16 cellular contexts compared by ENCODE assay signal in genomic region chr17:78892936-78893379, GRCh38. TPM values are rescaled to one million over a fixed set of nuclear protein-coding genes. Genes with fewer than 3 reads are reported as not detected.
DNase-seq lines count a peak whose midpoint lies in the region; ATAC-seq and TF ChIP-seq lines count a peak whose summit lies in the region.
"Had no signal": no experiment of that assay in that cellular context is flagged by ENCODE, and none has a peak within 500 bp of the region (broad histone marks: within the 10 kb centered on the region; RNA-seq: fewer than 3 reads in every experiment).

No MANE protein-coding gene starts in this region.

- H3K18ac ChIP-seq in trophoblast cell (ENCODE audit: low read length), result no peak overlapping the region

- H2BK120ac ChIP-seq in trophoblast cell (ENCODE audit: insufficient read depth, low read length, poor library complexity), result no peak overlapping the region

- no peak overlapping the region for H3K9ac ChIP-seq in trophoblast cell (ENCODE audit: low read length)

- no peak overlapping the region for H2BK12ac ChIP-seq in trophoblast cell (ENCODE audit: low read length)

- peak overlapping the region in 3 of 5 experiments; percentile 8 to 54 (median 35) for H3K4me3 Mint-ChIP-seq in brain
- H3K4me3 Mint-ChIP-seq: activated CD8-positive, alpha-beta memory T cell treated with anti-CD3 and anti-CD28 coated beads, Interleukin-2, amount 10 ng/mL, durations not matched to agents 7 days and 5 days; natural killer cell had no signal

- H3K27me3 ChIP-seq in trophoblast cell (ENCODE audit: insufficient read depth, low read length), result no peaks in the 10 kb centered on the region
- H3K27me3 ChIP-seq: tibial artery had no signal

- no peak overlapping the region for H4K8ac ChIP-seq in trophoblast cell (ENCODE audit: low read depth, low read length)

- H3K23ac ChIP-seq in trophoblast cell (ENCODE audit: low read length), result no peak overlapping the region

- TF ChIP-seq CTCF in NB4 (IDR thresholded peaks at IDR 0.05; ENCODE audit: low read depth, low read length) (no peak), brain (conservative IDR thresholded peaks at IDR 0.05) (no peak)

- H2BK5ac ChIP-seq in trophoblast cell (ENCODE audit: low read depth, low read length, poor library complexity), result no peak overlapping the region

- no peaks in the 10 kb centered on the region for H3K9me3 Mint-ChIP-seq in brain
- H3K9me3 Mint-ChIP-seq: natural killer cell had no signal

- no peak overlapping the region for H3K4me2 ChIP-seq in trophoblast cell (ENCODE audit: low read length)

- no peak overlapping the region for H4K91ac ChIP-seq in trophoblast cell (ENCODE audit: low read depth, low read length)

- no peak overlapping the region for H3K14ac ChIP-seq in trophoblast cell (ENCODE audit: low read length)

- no peak overlapping the region for H2AK5ac ChIP-seq in trophoblast cell (ENCODE audit: low read length)

- WGBS in trophoblast cell (ENCODE audit: extremely low coverage, insufficient coverage, insufficient read length), result no CpG with 5 or more reads among the region's 6 CpGs

- H3K79me2 ChIP-seq in trophoblast cell (ENCODE audit: control insufficient read depth, insufficient read depth, low read length, poor library complexity), result peaks cover 4% of the 10 kb centered on the region

- peaks cover 2% of the 10 kb centered on the region for H3K9me3 ChIP-seq in trophoblast cell (ENCODE audit: insufficient read depth, low read depth, low read length)
- H3K9me3 ChIP-seq: tibial artery had no signal

- peaks cover 5 to 8% of the 10 kb centered on the region in 2 experiments for H3K36me3 ChIP-seq in trophoblast cell (ENCODE audit: control insufficient read depth in 1 of 2, insufficient read depth in 2 of 2, low read length in 2 of 2)

- no peak for TF ChIP-seq POLR2A in NB4 (IDR thresholded peaks at IDR 0.05; ENCODE audit: extremely low read depth, insufficient read length)

- H3K4ac ChIP-seq in trophoblast cell (ENCODE audit: low read depth, low read length), result no peak overlapping the region

- no peak overlapping the region for H2AFZ ChIP-seq in trophoblast cell (ENCODE audit: insufficient read depth, low read length, poor library complexity)

- no peak overlapping the region for H3K27ac ChIP-seq in trophoblast cell (ENCODE audit: low read depth, low read length)
- H3K27ac ChIP-seq: VCaP had no signal

- H3K4me3 ChIP-seq in NB4 (ENCODE audit: low read depth, low read length) (no peak overlapping the region), trophoblast cell (ENCODE audit: low read depth, low read length) (peak overlapping the region; percentile 37)
- H3K4me3 ChIP-seq: tibial artery had no signal

- peaks cover 90% of the 10 kb centered on the region for H3K4me1 Mint-ChIP-seq in brain

- DNase-seq in GF-D8 (lab: John Stamatoyannopoulos, UW) (peak; percentile 50), NB4 (ENCODE audit: low read depth) (peak; percentile 69), trophoblast cell (no peak), NCI-H146 treated with DMSO at 0.1 percent for 48 hours (lab: John Stamatoyannopoulos, UW; ENCODE audit: unreplicated experiment) (no peak), UCSD-AML1 (lab: John Stamatoyannopoulos, UW; ENCODE audit: unreplicated experiment) (no peak)
- DNase-seq: activated CD8-positive, alpha-beta memory T cell treated with anti-CD3 and anti-CD28 coated beads, Interleukin-2, amount 10 ng/mL, durations not matched to agents 7 days and 5 days; activated gamma-delta T cell; DMS153; natural killer cell; NCI-H1048; tibial artery had no signal

- H3K79me1 ChIP-seq in trophoblast cell (ENCODE audit: low read length), result no peaks in the 10 kb centered on the region

- peaks cover 9 to 19% of the 10 kb centered on the region in 2 experiments for H3K4me1 ChIP-seq in trophoblast cell (ENCODE audit: control insufficient read depth in 1 of 2, insufficient read depth in 2 of 2, low read length in 2 of 2)

- peak overlapping the region; percentile 34 to 95 (median 82) for H3K27ac Mint-ChIP-seq in brain
- H3K27ac Mint-ChIP-seq: activated CD8-positive, alpha-beta memory T cell treated with anti-CD3 and anti-CD28 coated beads, Interleukin-2, amount 10 ng/mL, durations not matched to agents 7 days and 5 days; natural killer cell had no signal

- no peak for ATAC-seq in GM18909 (IDR thresholded peaks at IDR 0.05; ENCODE audit: poor library complexity, unreplicated experiment)
- no peak for ATAC-seq in GM21576 (IDR thresholded peaks at IDR 0.05; ENCODE audit: unreplicated experiment)
- ATAC-seq: activated CD8-positive, alpha-beta memory T cell treated with anti-CD3 and anti-CD28 coated beads, Interleukin-2, amount 10 ng/mL, durations not matched to agents 7 days and 5 days; left lobe of liver had no signal

- H3K36me3 Mint-ChIP-seq in brain, result peaks cover 29% of the 10 kb centered on the region
- H3K36me3 Mint-ChIP-seq: activated CD8-positive, alpha-beta memory T cell treated with anti-CD3 and anti-CD28 coated beads, Interleukin-2, amount 10 ng/mL, durations not matched to agents 7 days and 5 days; natural killer cell had no signal

- H4K12ac ChIP-seq in trophoblast cell (ENCODE audit: low read depth, low read length), result no peak overlapping the region

- H3K27me3 Mint-ChIP-seq in brain, result no peaks in the 10 kb centered on the region

RNA-seq across cellular contexts. Expression of gene CEP295NL, which starts 10.0 kb away (rescaled TPM):
- 0.20 TPM for polyA plus RNA-seq in brain (ENCODE audit: insufficient read depth, low read depth, low replicate concordance)
- polyA plus RNA-seq in trophoblast cell (2013), result 0.18 and 0.19 TPM in 2 replicates

RNA-seq across cellular contexts. Expression of gene TIMP2, which starts 32.2 kb away (rescaled TPM):
- polyA plus RNA-seq in brain (ENCODE audit: insufficient read depth, low read depth, low replicate concordance), result 314 TPM
- polyA plus RNA-seq in trophoblast cell (2013), result 53.1 and 56.6 TPM in 2 replicates

RNA-seq across cellular contexts. Expression of gene USP36, which starts 52.3 kb away (rescaled TPM):
- polyA plus RNA-seq in brain (ENCODE audit: insufficient read depth, low read depth, low replicate concordance), result 24.7 TPM
- polyA plus RNA-seq in trophoblast cell (2013), result 21.5 and 22.0 TPM in 2 replicates

Comparison
In these comparisons a context has a peak if more than half of its experiments do, and no peak if none do; other contexts are left out.
1. DNase-seq: peak in GF-D8 (single experiment) and NB4 (single experiment); none in trophoblast cell (0 of 2), NCI-H146 treated with DMSO at 0.1 percent for 48 hours (single experiment) and UCSD-AML1 (single experiment).